Comparison of ENCODE assay signal across 10 cellular contexts in genomic region chr3:190618349-190619030, GRCh38.
DNase-seq lines count a peak whose midpoint lies in the region; ATAC-seq and TF ChIP-seq lines count a peak whose summit lies in the region.
"Had no signal": no experiment of that assay in that cellular context is flagged by ENCODE, and none has a peak within 500 bp of the region (broad histone marks: within the 10 kb centered on the region; RNA-seq: fewer than 3 reads in every experiment).

No MANE protein-coding gene starts in this region.

- TF ChIP-seq CTCF in right lobe of liver (IDR thresholded peaks at IDR 0.05) = no peak

- ATAC-seq in GM21619 (IDR thresholded peaks at IDR 0.05; ENCODE audit: unreplicated experiment) (peak; percentile 51), right lobe of liver (no peak), HG03097 (IDR thresholded peaks at IDR 0.05; ENCODE audit: low FRiP score, unreplicated experiment) (no peak), GM18873 (IDR thresholded peaks at IDR 0.05; ENCODE audit: low FRiP score, unreplicated experiment) (no peak)
- ATAC-seq: left cardiac atrium had no signal

- peak; percentile 52 for DNase-seq in GDM1 (lab: John Stamatoyannopoulos, UW)
- peak; percentile 89 for DNase-seq in SIG-M5 treated with dmso at 0.1 percent for 504 hours (lab: John Stamatoyannopoulos, UW; ENCODE audit: unreplicated experiment)
- no peak for DNase-seq in right lobe of liver
- no peak for DNase-seq in activated CD4-positive, CD25-positive, alpha-beta regulatory T cell treated with anti-CD3 and anti-CD28 coated beads, Interleukin-2, amount 50 U/mL, for 72 hours
- no peak for DNase-seq in epidermal melanocyte (ENCODE audit: insufficient read length, low spot score)
- DNase-seq: amygdala, left cardiac atrium had no signal

- 35% methylated on average over 7 of the region's 7 CpGs for WGBS in right lobe of liver (ENCODE audit: insufficient coverage, low coverage, low lambda C conversion rate, missing lambda C conversion rate)

- TF ChIP-seq POLR2A in right lobe of liver (IDR thresholded peaks at IDR 0.05) = no peak

- intact Hi-C loops in right lobe of liver (cut with DNase I) = no loop called here

- H3K36me3 ChIP-seq in right lobe of liver = peaks cover 0 to 16% (median 3%) of the 10 kb centered on the region in 4 donors

- peak overlapping the region; percentile 24 to 77 (median 63) for H3K27ac ChIP-seq in right lobe of liver

- H3K4me1 ChIP-seq in right lobe of liver = peaks cover 0 to 74% (median 3%) of the 10 kb centered on the region in 4 donors

- no peaks in the 10 kb centered on the region for H3K27me3 ChIP-seq in right lobe of liver

- no peak overlapping the region for H3K4me3 ChIP-seq in right lobe of liver

- no peaks in the 10 kb centered on the region for H3K9me3 ChIP-seq in right lobe of liver

Comparison
In these comparisons a context has a peak if more than half of its experiments do, and no peak if none do; other contexts are left out.
1. DNase-seq: peak in GDM1 (single experiment) and SIG-M5 treated with dmso at 0.1 percent for 504 hours (single experiment); none in right lobe of liver (0 of 3), activated CD4-positive, CD25-positive, alpha-beta regulatory T cell treated with anti-CD3 and anti-CD28 coated beads, Interleukin-2, amount 50 U/mL, for 72 hours (single experiment) and epidermal melanocyte (single experiment).